Comparison of ENCODE assay signal across 1 cellular context in the genomic region with DNA sequence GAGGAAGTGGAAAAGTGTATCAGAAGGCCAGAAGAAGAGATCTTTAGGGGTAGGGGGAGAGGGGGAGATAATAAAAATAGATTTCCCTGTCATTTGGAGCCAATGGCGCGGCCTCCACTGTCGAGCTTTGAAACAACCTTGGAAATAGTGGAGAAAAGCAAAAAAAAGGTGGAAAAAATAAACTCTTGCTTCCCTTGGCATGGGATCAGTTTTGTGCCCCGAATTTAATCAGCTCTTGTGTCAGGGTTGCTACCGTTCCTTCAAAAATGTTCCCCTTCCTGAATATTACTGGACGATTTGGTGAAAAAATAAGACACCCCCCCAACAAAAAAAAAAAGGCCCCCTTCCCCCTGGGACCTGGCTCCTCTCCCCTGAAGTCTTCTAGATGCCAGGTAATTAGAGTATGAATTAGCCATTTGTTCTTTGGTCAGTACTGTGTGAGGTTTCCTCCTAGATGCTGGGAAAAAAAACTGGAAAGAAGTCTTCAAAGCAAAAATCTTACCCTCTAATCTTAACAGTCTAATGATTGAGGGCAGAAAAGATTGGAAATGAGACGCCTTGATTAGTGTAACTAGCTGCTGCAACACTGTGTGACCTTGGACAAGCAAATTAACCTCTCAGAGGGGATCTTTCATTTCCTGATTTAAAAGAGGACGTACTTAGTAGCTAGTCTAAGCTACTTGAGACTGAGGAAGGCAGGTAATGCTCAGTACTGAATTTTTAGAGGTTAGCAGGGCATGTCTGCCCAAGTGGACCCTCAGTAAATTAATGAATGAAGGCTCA.
A peak's percentile ranks its signal among the peaks of the same experiment; 100 is the strongest.
TF ChIP-seq lines count a peak whose summit lies in the region.

No MANE protein-coding gene starts in this region.

TF ChIP-seq in HEK293, 187 proteins besides CTCF, POLR2A, EP300 and RAD21 (continued from another document):
- TF ChIP-seq, protein P1, sequence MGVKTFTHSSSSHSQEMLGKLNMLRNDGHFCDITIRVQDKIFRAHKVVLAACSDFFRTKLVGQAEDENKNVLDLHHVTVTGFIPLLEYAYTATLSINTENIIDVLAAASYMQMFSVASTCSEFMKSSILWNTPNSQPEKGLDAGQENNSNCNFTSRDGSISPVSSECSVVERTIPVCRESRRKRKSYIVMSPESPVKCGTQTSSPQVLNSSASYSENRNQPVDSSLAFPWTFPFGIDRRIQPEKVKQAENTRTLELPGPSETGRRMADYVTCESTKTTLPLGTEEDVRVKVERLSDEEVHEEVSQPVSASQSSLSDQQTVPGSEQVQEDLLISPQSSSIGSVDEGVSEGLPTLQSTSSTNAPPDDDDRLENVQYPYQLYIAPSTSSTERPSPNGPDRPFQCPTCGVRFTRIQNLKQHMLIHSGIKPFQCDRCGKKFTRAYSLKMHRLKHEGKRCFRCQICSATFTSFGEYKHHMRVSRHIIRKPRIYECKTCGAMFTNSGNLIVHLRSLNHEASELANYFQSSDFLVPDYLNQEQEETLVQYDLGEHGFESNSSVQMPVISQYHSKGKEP (tag by site-specific recombination; IDR thresholded peaks at IDR 0.05): 0 out of 2 replicates have a peak, but pooled peaks have one; percentile 2
- TF ChIP-seq ZNF155 (tag by site-specific recombination; IDR thresholded peaks at IDR 0.05) (no peak), ZNF146 (tag by site-specific recombination; IDR thresholded peaks at IDR 0.05) (0 out of 2 replicates have a peak, but pooled peaks have one; percentile 6), FEZF1 (tag by site-specific recombination; IDR thresholded peaks at IDR 0.05) (peak; percentile 45), ZFP37 (tag by site-specific recombination; IDR thresholded peaks at IDR 0.05) (0 out of 2 replicates have a peak, but pooled peaks have one; percentile 25), GLIS1 (tag by site-specific recombination; IDR thresholded peaks at IDR 0.05) (peak; percentile 42), ZNF391 (tag by site-specific recombination; IDR thresholded peaks at IDR 0.05; ENCODE audit: borderline replicate concordance, low read depth) (no peak), ZNF335 (tag by site-specific recombination; conservative IDR thresholded peaks at IDR 0.05) (peak; percentile 80), ZNF664 (tag by site-specific recombination; IDR thresholded peaks at IDR 0.05) (peak; percentile 93), ZNF585B (tag by site-specific recombination; IDR thresholded peaks at IDR 0.05) (no peak), GFI1B (tag by site-specific recombination; IDR thresholded peaks at IDR 0.05) (peak; percentile 66; the same call in 1 of the 2 replicates)
- TF ChIP-seq, protein P2, sequence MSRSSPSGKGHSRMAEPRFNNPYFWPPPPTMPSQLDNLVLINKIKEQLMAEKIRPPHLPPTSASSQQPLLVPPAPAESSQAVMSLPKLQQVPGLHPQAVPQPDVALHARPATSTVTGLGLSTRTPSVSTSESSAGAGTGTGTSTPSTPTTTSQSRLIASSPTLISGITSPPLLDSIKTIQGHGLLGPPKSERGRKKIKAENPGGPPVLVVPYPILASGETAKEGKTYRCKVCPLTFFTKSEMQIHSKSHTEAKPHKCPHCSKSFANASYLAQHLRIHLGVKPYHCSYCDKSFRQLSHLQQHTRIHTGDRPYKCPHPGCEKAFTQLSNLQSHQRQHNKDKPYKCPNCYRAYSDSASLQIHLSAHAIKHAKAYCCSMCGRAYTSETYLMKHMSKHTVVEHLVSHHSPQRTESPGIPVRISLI (tag by site-specific recombination; IDR thresholded peaks at IDR 0.05): peak; percentile 65; the same call in 1 of the 2 replicates
- TF ChIP-seq, protein P3, sequence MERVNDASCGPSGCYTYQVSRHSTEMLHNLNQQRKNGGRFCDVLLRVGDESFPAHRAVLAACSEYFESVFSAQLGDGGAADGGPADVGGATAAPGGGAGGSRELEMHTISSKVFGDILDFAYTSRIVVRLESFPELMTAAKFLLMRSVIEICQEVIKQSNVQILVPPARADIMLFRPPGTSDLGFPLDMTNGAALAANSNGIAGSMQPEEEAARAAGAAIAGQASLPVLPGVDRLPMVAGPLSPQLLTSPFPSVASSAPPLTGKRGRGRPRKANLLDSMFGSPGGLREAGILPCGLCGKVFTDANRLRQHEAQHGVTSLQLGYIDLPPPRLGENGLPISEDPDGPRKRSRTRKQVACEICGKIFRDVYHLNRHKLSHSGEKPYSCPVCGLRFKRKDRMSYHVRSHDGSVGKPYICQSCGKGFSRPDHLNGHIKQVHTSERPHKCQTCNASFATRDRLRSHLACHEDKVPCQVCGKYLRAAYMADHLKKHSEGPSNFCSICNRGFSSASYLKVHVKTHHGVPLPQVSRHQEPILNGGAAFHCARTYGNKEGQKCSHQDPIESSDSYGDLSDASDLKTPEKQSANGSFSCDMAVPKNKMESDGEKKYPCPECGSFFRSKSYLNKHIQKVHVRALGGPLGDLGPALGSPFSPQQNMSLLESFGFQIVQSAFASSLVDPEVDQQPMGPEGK (tag by site-specific recombination; IDR thresholded peaks at IDR 0.05): 0 out of 2 replicates have a peak, but pooled peaks have one; percentile 16
- TF ChIP-seq, protein P4, sequence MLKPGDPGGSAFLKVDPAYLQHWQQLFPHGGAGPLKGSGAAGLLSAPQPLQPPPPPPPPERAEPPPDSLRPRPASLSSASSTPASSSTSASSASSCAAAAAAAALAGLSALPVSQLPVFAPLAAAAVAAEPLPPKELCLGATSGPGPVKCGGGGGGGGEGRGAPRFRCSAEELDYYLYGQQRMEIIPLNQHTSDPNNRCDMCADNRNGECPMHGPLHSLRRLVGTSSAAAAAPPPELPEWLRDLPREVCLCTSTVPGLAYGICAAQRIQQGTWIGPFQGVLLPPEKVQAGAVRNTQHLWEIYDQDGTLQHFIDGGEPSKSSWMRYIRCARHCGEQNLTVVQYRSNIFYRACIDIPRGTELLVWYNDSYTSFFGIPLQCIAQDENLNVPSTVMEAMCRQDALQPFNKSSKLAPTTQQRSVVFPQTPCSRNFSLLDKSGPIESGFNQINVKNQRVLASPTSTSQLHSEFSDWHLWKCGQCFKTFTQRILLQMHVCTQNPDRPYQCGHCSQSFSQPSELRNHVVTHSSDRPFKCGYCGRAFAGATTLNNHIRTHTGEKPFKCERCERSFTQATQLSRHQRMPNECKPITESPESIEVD (tag by site-specific recombination; IDR thresholded peaks at IDR 0.05): 0 out of 2 replicates have a peak, but pooled peaks have one; percentile 12
- TF ChIP-seq, protein P5, sequence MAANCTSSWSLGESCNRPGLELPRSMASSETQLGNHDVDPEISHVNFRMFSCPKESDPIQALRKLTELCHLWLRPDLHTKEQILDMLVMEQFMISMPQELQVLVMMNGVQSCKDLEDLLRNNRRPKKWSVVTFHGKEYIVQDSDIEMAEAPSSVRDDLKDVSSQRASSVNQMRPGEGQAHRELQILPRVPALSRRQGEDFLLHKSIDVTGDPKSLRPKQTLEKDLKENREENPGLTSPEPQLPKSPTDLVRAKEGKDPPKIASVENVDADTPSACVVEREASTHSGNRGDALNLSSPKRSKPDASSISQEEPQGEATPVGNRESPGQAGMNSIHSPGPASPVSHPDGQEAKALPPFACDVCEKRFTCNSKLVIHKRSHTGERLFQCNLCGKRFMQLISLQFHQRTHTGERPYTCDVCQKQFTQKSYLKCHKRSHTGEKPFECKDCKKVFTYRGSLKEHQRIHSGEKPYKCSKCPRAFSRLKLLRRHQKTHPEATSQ (tag by site-specific recombination; IDR thresholded peaks at IDR 0.05): peak; percentile 38; the same call in 1 of the 2 replicates
